ENCODE assay signal across 26 cellular contexts in the genomic region with DNA sequence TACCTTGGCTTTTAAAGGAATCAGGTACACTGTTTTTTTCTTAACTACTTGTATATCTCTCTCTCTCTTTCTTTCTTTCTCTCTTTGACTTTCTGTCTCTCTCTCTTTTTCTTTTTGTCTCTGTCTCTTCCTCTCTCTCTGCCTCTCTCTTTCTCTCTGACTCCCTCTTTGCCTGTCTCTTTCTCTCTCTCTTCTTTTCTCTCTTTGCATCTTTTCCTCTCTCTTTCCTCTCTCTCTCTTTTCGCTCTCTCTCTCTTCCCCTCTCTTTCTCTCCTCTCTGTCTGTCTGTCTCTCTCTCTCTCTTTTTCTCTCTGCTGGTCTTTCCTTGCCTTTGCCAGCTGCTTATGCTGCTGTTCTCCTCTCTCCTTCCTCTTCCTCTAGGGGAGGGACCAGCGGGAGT.
A peak's percentile ranks its signal among the peaks of the same experiment; 100 is the strongest.
DNase-seq lines count a peak whose midpoint lies in the region; ATAC-seq, FAIRE-seq and TF ChIP-seq lines count a peak whose summit lies in the region.
"Had no signal": no experiment of that assay in that cellular context is flagged by ENCODE, and none has a peak within 500 bp of the region (broad histone marks: within the 10 kb centered on the region; RNA-seq: fewer than 3 reads in every experiment).

No MANE protein-coding gene starts in this region.

- no peaks in the 10 kb centered on the region for H3K9me2 ChIP-seq in Loucy (replicated peaks; ENCODE audit: low read depth, low read length)

- H3K4me3 Mint-ChIP-seq in activated naive CD4-positive, alpha-beta T cell treated with anti-CD3 and anti-CD28 coated beads, Interleukin-2, amount 10 ng/mL, durations not matched to agents 7 days and 5 days = peak overlapping the region; percentile 11
- no peak overlapping the region for H3K4me3 Mint-ChIP-seq in stimulated activated effector memory CD8-positive, alpha-beta T cell treated with anti-CD3 and anti-CD28 coated beads, Interleukin-12 subunit alpha, Interleukin-12 subunit beta, amount 100 ng/mL, for 72 hours
- H3K4me3 Mint-ChIP-seq: CD4-positive, alpha-beta T cell; H9; HFFc6 had no signal

- H3K4me3 ChIP-seq in Loucy (ENCODE audit: low read length, poor library complexity, severe bottlenecking) = no peak overlapping the region
- H3K4me3 ChIP-seq in K562 = no peak overlapping the region
- H3K4me3 ChIP-seq in prostate gland = no peak overlapping the region
- no peak overlapping the region for H3K4me3 ChIP-seq in esophagus squamous epithelium
- H3K4me3 ChIP-seq: BLaER1 treated with 17β-estradiol and CSF1 and Interleukin-3, amounts not matched to agents 10 nM and 100 nM; PC-9; SJCRH30 had no signal

- no peaks in the 10 kb centered on the region for H3K36me3 Mint-ChIP-seq in activated naive CD4-positive, alpha-beta T cell treated with anti-CD3 and anti-CD28 coated beads, Interleukin-2, amount 10 ng/mL, durations not matched to agents 7 days and 5 days
- H3K36me3 Mint-ChIP-seq in activated naive CD4-positive, alpha-beta T cell treated with anti-CD3 and anti-CD28 coated beads, Interleukin-2, amount 50 U/mL, for 72 hours = peaks cover 4 to 16% of the 10 kb centered on the region in 2 donors
- H3K36me3 Mint-ChIP-seq in stimulated activated effector memory CD8-positive, alpha-beta T cell treated with anti-CD3 and anti-CD28 coated beads, Interleukin-12 subunit alpha, Interleukin-12 subunit beta, amount 100 ng/mL, for 72 hours = no peaks in the 10 kb centered on the region

- no peak overlapping the region for H3K27ac Mint-ChIP-seq in activated naive CD4-positive, alpha-beta T cell treated with anti-CD3 and anti-CD28 coated beads, Interleukin-2, amount 10 ng/mL, durations not matched to agents 7 days and 5 days
- H3K27ac Mint-ChIP-seq in activated naive CD4-positive, alpha-beta T cell treated with anti-CD3 and anti-CD28 coated beads, Interleukin-2, amount 50 U/mL, for 72 hours = peak overlapping the region in 1 of 2 donors; percentile 14
- peak overlapping the region; percentile 1 for H3K27ac Mint-ChIP-seq in stimulated activated effector memory CD8-positive, alpha-beta T cell treated with anti-CD3 and anti-CD28 coated beads, Interleukin-12 subunit alpha, Interleukin-12 subunit beta, amount 100 ng/mL, for 72 hours
- H3K27ac Mint-ChIP-seq: CD4-positive, alpha-beta T cell; H9; HFFc6 had no signal

- H3K27ac ChIP-seq in K562 (ENCODE audit: extremely low read depth, low read depth, low read length) = no peak overlapping the region
- H3K27ac ChIP-seq in prostate gland = no peak overlapping the region
- no peak overlapping the region for H3K27ac ChIP-seq in esophagus squamous epithelium
- H3K27ac ChIP-seq: PC-9, SJCRH30 had no signal

- H3K9me3 ChIP-seq in Loucy (ENCODE audit: insufficient read depth, low read depth, low read length) = peaks cover 7% of the 10 kb centered on the region; the same call in 1 of the 2 replicates
- peaks cover 11% of the 10 kb centered on the region for H3K9me3 ChIP-seq in K562 (replicated peaks; ENCODE audit: control insufficient read depth, insufficient read depth, low read depth, low read length)
- H3K9me3 ChIP-seq in prostate gland = no peaks in the 10 kb centered on the region
- peaks cover 0 to 21% (median 12%) of the 10 kb centered on the region in 3 donors for H3K9me3 ChIP-seq in esophagus squamous epithelium

- DNase-seq in activated naive CD4-positive, alpha-beta T cell treated with anti-CD3 and anti-CD28 coated beads, Interleukin-2, amount 10 ng/mL, durations not matched to agents 7 days and 5 days = no peak
- DNase-seq in activated naive CD4-positive, alpha-beta T cell treated with anti-CD3 and anti-CD28 coated beads, Interleukin-2, amount 50 U/mL, for 72 hours (ENCODE audit: low spot score in 2 of 2) = no peak
- no peak for DNase-seq in K562 (ENCODE audit: extremely low read depth in 1 of 4, low spot score in 3 of 4)
- no peak for DNase-seq in stimulated activated effector memory CD8-positive, alpha-beta T cell treated with anti-CD3 and anti-CD28 coated beads, Interleukin-12 subunit alpha, Interleukin-12 subunit beta, amount 100 ng/mL, for 72 hours (ENCODE audit: low spot score in 2 of 2)
- DNase-seq in cerebellar cortex (ENCODE audit: low spot score) = no peak
- DNase-seq in prostate gland (ENCODE audit: low spot score) = no peak
- no peak for DNase-seq in esophagus squamous epithelium (lab: John Stamatoyannopoulos, UW)
- DNase-seq: 8988T; ACHN; CD4-positive, alpha-beta T cell; H9; HFFc6; KBM-7; MM.1S; NCI-H2029; NCI-H446 treated with DMSO at 0.1 percent for 48 hours; NCI-H526; NCI-H82; PC-9; SJCRH30 had no signal

- 40% methylated on average over 2 of the region's 2 CpGs for WGBS in K562 (ENCODE audit: insufficient coverage, low coverage, missing lambda C conversion rate)
- WGBS in prostate gland = 81% methylated on average over 2 of the region's 2 CpGs
- WGBS in esophagus squamous epithelium, 2 donors = 63 to 66% methylated on average over 2 of the region's 2 CpGs

- H3K27me3 Mint-ChIP-seq in activated naive CD4-positive, alpha-beta T cell treated with anti-CD3 and anti-CD28 coated beads, Interleukin-2, amount 10 ng/mL, durations not matched to agents 7 days and 5 days = peaks cover 19% of the 10 kb centered on the region

- no peak for TF ChIP-seq RAD21 in K562 (CRISPR knock-in tag; conservative IDR thresholded peaks at IDR 0.05 in 1 of 2, IDR thresholded peaks at IDR 0.05 in 1 of 2)

- no peak for ATAC-seq in activated naive CD4-positive, alpha-beta T cell treated with anti-CD3 and anti-CD28 coated beads, Interleukin-2, amount 50 U/mL, for 72 hours
- ATAC-seq in K562 = no peak
- ATAC-seq in stimulated activated effector memory CD8-positive, alpha-beta T cell treated with anti-CD3 and anti-CD28 coated beads, Interleukin-12 subunit alpha, Interleukin-12 subunit beta, amount 100 ng/mL, for 72 hours = no peak
- ATAC-seq: Right ventricle myocardium inferior had no signal

- H3F3A ChIP-seq in Loucy (ENCODE audit: low read depth) = no peaks in the 10 kb centered on the region

- H4K20me1 ChIP-seq in Loucy (ENCODE audit: insufficient read depth, low read length, poor library complexity, severe bottlenecking) (no peaks in the 10 kb centered on the region), K562 (replicated peaks; ENCODE audit: control insufficient read depth, insufficient read depth, low read length) (no peaks in the 10 kb centered on the region)
- H4K20me1 ChIP-seq: BLaER1 treated with 17β-estradiol and CSF1 and Interleukin-3, amounts not matched to agents 10 nM and 100 nM had no signal

- peaks cover 18% of the 10 kb centered on the region for H3K9me3 Mint-ChIP-seq in activated naive CD4-positive, alpha-beta T cell treated with anti-CD3 and anti-CD28 coated beads, Interleukin-2, amount 10 ng/mL, durations not matched to agents 7 days and 5 days
- peaks cover 0 to 20% of the 10 kb centered on the region in 2 donors for H3K9me3 Mint-ChIP-seq in activated naive CD4-positive, alpha-beta T cell treated with anti-CD3 and anti-CD28 coated beads, Interleukin-2, amount 50 U/mL, for 72 hours
- H3K9me3 Mint-ChIP-seq in stimulated activated effector memory CD8-positive, alpha-beta T cell treated with anti-CD3 and anti-CD28 coated beads, Interleukin-12 subunit alpha, Interleukin-12 subunit beta, amount 100 ng/mL, for 72 hours = no peaks in the 10 kb centered on the region

- POLR2A ChIA-PET in K562 (lab: Yijun Ruan, JAX) = no interaction called here

- H3K36me3 ChIP-seq in Loucy (ENCODE audit: insufficient read depth, low read length) (no peaks in the 10 kb centered on the region), K562 (ENCODE audit: control insufficient read depth, insufficient read depth, low read length) (no peaks in the 10 kb centered on the region), prostate gland (no peaks in the 10 kb centered on the region), esophagus squamous epithelium (no peaks in the 10 kb centered on the region)
- H3K36me3 ChIP-seq: SJCRH30 had no signal

- no peak for FAIRE-seq in K562 (lab: Jason Lieb, UNC)
- FAIRE-seq: D721Med, GM18507, HTR-8/SVneo had no signal

- in situ Hi-C loops in K562 (cut with MboI) = no loop called here

- TF ChIP-seq POLR2A in K562 (conservative IDR thresholded peaks at IDR 0.05) = no peak
- TF ChIP-seq POLR2A in prostate gland (IDR thresholded peaks at IDR 0.05) = no peak
- no peak for TF ChIP-seq POLR2A in esophagus squamous epithelium (IDR thresholded peaks at IDR 0.05)

- H2AFZ ChIP-seq in Loucy (ENCODE audit: low read length) (peak overlapping the region; percentile 75), K562 (ENCODE audit: low read depth, low read length) (0 out of 2 replicates have a peak overlapping the region, but pooled peaks have one; percentile 17)
- H2AFZ ChIP-seq: PC-9 had no signal

- no peaks in the 10 kb centered on the region for H3K79me2 ChIP-seq in Loucy (ENCODE audit: insufficient read depth, low read length)
- H3K79me2 ChIP-seq in K562 (ENCODE audit: control insufficient read depth, insufficient read depth, low read length) = no peaks in the 10 kb centered on the region

- no peaks in the 10 kb centered on the region for H3K9me1 ChIP-seq in K562 (ENCODE audit: control insufficient read depth, insufficient read depth, low read length)

- intact Hi-C loops in K562 (cut with micrococcal nuclease) = no loop called here
- intact Hi-C loops in prostate gland (cut with DNase I) = no loop called here
- intact Hi-C loops in esophagus squamous epithelium (cut with DNase I) = no loop called here

- H3K4me1 ChIP-seq in Loucy (ENCODE audit: insufficient read depth, low read length, poor library complexity, severe bottlenecking) (peaks cover 15% of the 10 kb centered on the region), K562 (replicated peaks in 1 of 2; ENCODE audit: control insufficient read depth in 2 of 2, insufficient read depth in 2 of 2, low read length in 2 of 2) (peaks cover 4 to 8% of the 10 kb centered on the region in 2 experiments; a peak in 3 of 5 replicates), prostate gland (replicated peaks) (no peaks in the 10 kb centered on the region), esophagus squamous epithelium (no peaks in the 10 kb centered on the region)
- H3K4me1 ChIP-seq: SJCRH30 had no signal

- CTCF ChIA-PET in activated naive CD4-positive, alpha-beta T cell treated with anti-CD3 and anti-CD28 coated beads, Interleukin-2, amount 10 ng/mL, durations not matched to agents 7 days and 5 days (lab: Charles Lee) = no interaction called here
- CTCF ChIA-PET in K562 (lab: Yijun Ruan, JAX; ENCODE audit: low intra/inter-chr PET ratio) = no interaction called here

- no peaks in the 10 kb centered on the region for H3K4me1 Mint-ChIP-seq in activated naive CD4-positive, alpha-beta T cell treated with anti-CD3 and anti-CD28 coated beads, Interleukin-2, amount 10 ng/mL, durations not matched to agents 7 days and 5 days
- no peaks in the 10 kb centered on the region for H3K4me1 Mint-ChIP-seq in stimulated activated effector memory CD8-positive, alpha-beta T cell treated with anti-CD3 and anti-CD28 coated beads, Interleukin-12 subunit alpha, Interleukin-12 subunit beta, amount 100 ng/mL, for 72 hours

- H3K27me3 ChIP-seq in Loucy (ENCODE audit: insufficient read depth, low read length, poor library complexity, severe bottlenecking) = no peaks in the 10 kb centered on the region
- no peaks in the 10 kb centered on the region for H3K27me3 ChIP-seq in K562 (ENCODE audit: control insufficient read depth in 2 of 2, insufficient read depth in 2 of 2, low read length in 2 of 2)
- H3K27me3 ChIP-seq in prostate gland (replicated peaks; ENCODE audit: insufficient read depth) = no peaks in the 10 kb centered on the region
- H3K27me3 ChIP-seq in esophagus squamous epithelium = no peaks in the 10 kb centered on the region
- H3K27me3 ChIP-seq: BLaER1 treated with 17β-estradiol and CSF1 and Interleukin-3, amounts not matched to agents 10 nM and 100 nM; SJCRH30 had no signal

- no peak for TF ChIP-seq EP300 in K562 (IDR thresholded peaks at IDR 0.05; ENCODE audit: low read length)

- BruUV-seq in K562 (replicated peaks; lab: Mats Ljungman, UMichigan) = no TSS peak

- H3K9ac ChIP-seq in Loucy (ENCODE audit: low read depth, low read length, poor library complexity, severe bottlenecking) (no peak overlapping the region), K562 (ENCODE audit: insufficient read depth in 1 of 2, low read depth in 2 of 2, low read length in 2 of 2) (no peak overlapping the region)
- H3K9ac ChIP-seq: BLaER1 treated with 17β-estradiol and CSF1 and Interleukin-3, amounts not matched to agents 10 nM and 100 nM had no signal

- TF ChIP-seq CTCF in Loucy (conservative IDR thresholded peaks at IDR 0.05; ENCODE audit: low read length) (no peak), K562 (IDR thresholded peaks at IDR 0.05 in 2 of 3, conservative IDR thresholded peaks at IDR 0.05 in 1 of 3; ENCODE audit: insufficient read depth in 2 of 3, low read depth in 1 of 3, low read length in 3 of 3) (no peak), prostate gland (IDR thresholded peaks at IDR 0.05) (no peak), esophagus squamous epithelium (IDR thresholded peaks at IDR 0.05) (no peak)

- no peak overlapping the region for H3K4me2 ChIP-seq in Loucy (ENCODE audit: low read depth, low read length, poor library complexity, severe bottlenecking)
- H3K4me2 ChIP-seq in K562 (ENCODE audit: insufficient read depth, low read length) = no peak overlapping the region
- H3K4me2 ChIP-seq: PC-9 had no signal
